15 cellular contexts compared by ENCODE assay signal in genomic region chr12:55934343-55934742, GRCh38. TPM values are rescaled to one million over a fixed set of nuclear protein-coding genes. Genes with fewer than 3 reads are reported as not detected.
DNase-seq lines count a peak whose midpoint lies in the region; ATAC-seq and TF ChIP-seq lines count a peak whose summit lies in the region.
"Had no signal": no experiment of that assay in that cellular context is flagged by ENCODE, and none has a peak within 500 bp of the region (broad histone marks: within the 10 kb centered on the region; RNA-seq: fewer than 3 reads in every experiment).

No MANE protein-coding gene starts in this region.

- H3K4me3 ChIP-seq in OCI-LY1 (ENCODE audit: low read depth, low read length, poor library complexity, severe bottlenecking), result no peak overlapping the region

- H3F3A ChIP-seq in OCI-LY1 (ENCODE audit: insufficient read depth, low read length), result peaks cover 11% of the 10 kb centered on the region

- peak overlapping the region; percentile 88 for H3K27ac Mint-ChIP-seq in activated T-cell treated with anti-CD3 and anti-CD28 coated beads, Interleukin-2, amount 50 U/mL, for 72 hours
- peak overlapping the region; percentile 83 to 95 for H3K27ac Mint-ChIP-seq in effector memory CD8-positive, alpha-beta T cell
- H3K27ac Mint-ChIP-seq in stimulated activated effector memory CD8-positive, alpha-beta T cell treated with anti-CD3 and anti-CD28 coated beads, Interleukin-12 subunit alpha, Interleukin-12 subunit beta, amount 100 ng/mL, for 72 hours, result peak overlapping the region; percentile 99

- H3K4me1 ChIP-seq in OCI-LY1 (ENCODE audit: insufficient read depth, low read length, severe bottlenecking), result peaks cover 38% of the 10 kb centered on the region

- no peaks in the 10 kb centered on the region for H3K27me3 Mint-ChIP-seq in activated T-cell treated with anti-CD3 and anti-CD28 coated beads, Interleukin-2, amount 50 U/mL, for 72 hours (ENCODE audit: low read depth)
- H3K27me3 Mint-ChIP-seq in effector memory CD8-positive, alpha-beta T cell, result no peaks in the 10 kb centered on the region

- no peak for ATAC-seq in activated T-cell treated with anti-CD3 and anti-CD28 coated beads, Interleukin-2, amount 50 U/mL, for 72 hours (replicated peaks in 1 of 2)
- no peak for ATAC-seq in effector memory CD8-positive, alpha-beta T cell (replicated peaks)
- no peak for ATAC-seq in stimulated activated effector memory CD8-positive, alpha-beta T cell treated with anti-CD3 and anti-CD28 coated beads, Interleukin-12 subunit alpha, Interleukin-12 subunit beta, amount 100 ng/mL, for 72 hours
- ATAC-seq in GM21390 (IDR thresholded peaks at IDR 0.05; ENCODE audit: unreplicated experiment), result no peak

- H3K79me2 ChIP-seq in OCI-LY1 (ENCODE audit: insufficient read depth, low read length), result peaks cover 20% of the 10 kb centered on the region

- peak overlapping the region; percentile 98 to 100 for H3K4me3 Mint-ChIP-seq in activated T-cell treated with anti-CD3 and anti-CD28 coated beads, Interleukin-2, amount 50 U/mL, for 72 hours
- peak overlapping the region; percentile 66 to 96 for H3K4me3 Mint-ChIP-seq in effector memory CD8-positive, alpha-beta T cell
- H3K4me3 Mint-ChIP-seq in stimulated activated effector memory CD8-positive, alpha-beta T cell treated with anti-CD3 and anti-CD28 coated beads, Interleukin-12 subunit alpha, Interleukin-12 subunit beta, amount 100 ng/mL, for 72 hours, result peak overlapping the region; percentile 100

- H3K36me3 ChIP-seq in OCI-LY1 (ENCODE audit: insufficient read depth, low read length), result peaks cover 60% of the 10 kb centered on the region

- peak overlapping the region; percentile 49 for H3K27ac ChIP-seq in OCI-LY1 (ENCODE audit: low read depth, low read length, poor library complexity, severe bottlenecking)
- H3K27ac ChIP-seq: C4-2B had no signal

- no peak overlapping the region for H2AFZ ChIP-seq in OCI-LY1 (ENCODE audit: low read length)

- no peaks in the 10 kb centered on the region for H3K9me3 ChIP-seq in OCI-LY1 (ENCODE audit: low read length)

- peak overlapping the region; percentile 99; the same call in 1 of the 2 replicates for H3K9ac ChIP-seq in OCI-LY1 (ENCODE audit: low read length)

- H3K4me1 Mint-ChIP-seq in activated T-cell treated with anti-CD3 and anti-CD28 coated beads, Interleukin-2, amount 50 U/mL, for 72 hours (ENCODE audit: low read depth), result peaks cover 77% of the 10 kb centered on the region
- H3K4me1 Mint-ChIP-seq in effector memory CD8-positive, alpha-beta T cell (ENCODE audit: low read depth in 2 of 2), result peaks cover 54 to 62% of the 10 kb centered on the region in 2 donors
- H3K4me1 Mint-ChIP-seq in stimulated activated effector memory CD8-positive, alpha-beta T cell treated with anti-CD3 and anti-CD28 coated beads, Interleukin-12 subunit alpha, Interleukin-12 subunit beta, amount 100 ng/mL, for 72 hours, result peaks cover 83% of the 10 kb centered on the region

- H3K27me3 ChIP-seq in OCI-LY1 (ENCODE audit: insufficient read depth, low read length), result no peaks in the 10 kb centered on the region

- peak overlapping the region; percentile 93 for H3K4me2 ChIP-seq in OCI-LY1 (ENCODE audit: low read length)

- H3K9me3 Mint-ChIP-seq in activated T-cell treated with anti-CD3 and anti-CD28 coated beads, Interleukin-2, amount 50 U/mL, for 72 hours, result no peaks in the 10 kb centered on the region
- no peaks in the 10 kb centered on the region for H3K9me3 Mint-ChIP-seq in effector memory CD8-positive, alpha-beta T cell
- no peaks in the 10 kb centered on the region for H3K9me3 Mint-ChIP-seq in stimulated activated effector memory CD8-positive, alpha-beta T cell treated with anti-CD3 and anti-CD28 coated beads, Interleukin-12 subunit alpha, Interleukin-12 subunit beta, amount 100 ng/mL, for 72 hours

- H4K20me1 ChIP-seq in OCI-LY1 (ENCODE audit: insufficient read depth, low read length), result no peaks in the 10 kb centered on the region

- no peaks in the 10 kb centered on the region for H3K9me2 ChIP-seq in OCI-LY1 (ENCODE audit: low read depth, low read length)

- TF ChIP-seq CTCF in OCI-LY1 (IDR thresholded peaks at IDR 0.05; ENCODE audit: low read length), result no peak

- peaks cover 27 to 35% of the 10 kb centered on the region in 2 donors for H3K36me3 Mint-ChIP-seq in activated T-cell treated with anti-CD3 and anti-CD28 coated beads, Interleukin-2, amount 50 U/mL, for 72 hours (ENCODE audit: insufficient read depth in 2 of 2)
- peaks cover 56% of the 10 kb centered on the region for H3K36me3 Mint-ChIP-seq in effector memory CD8-positive, alpha-beta T cell (ENCODE audit: insufficient read depth)
- H3K36me3 Mint-ChIP-seq in stimulated activated effector memory CD8-positive, alpha-beta T cell treated with anti-CD3 and anti-CD28 coated beads, Interleukin-12 subunit alpha, Interleukin-12 subunit beta, amount 100 ng/mL, for 72 hours, result peaks cover 91% of the 10 kb centered on the region

- DNase-seq in activated T-cell treated with anti-CD3 and anti-CD28 coated beads, Interleukin-2, amount 50 U/mL, for 72 hours, result no peak
- no peak for DNase-seq in activated T-cell treated with anti-CD3 and anti-CD28 coated beads, Interleukin-2, amount 50 U/mL, for 48 hours
- DNase-seq in effector memory CD8-positive, alpha-beta T cell, result no peak
- no peak for DNase-seq in stimulated activated effector memory CD8-positive, alpha-beta T cell treated with anti-CD3 and anti-CD28 coated beads, Interleukin-12 subunit alpha, Interleukin-12 subunit beta, amount 100 ng/mL, for 72 hours (ENCODE audit: low spot score in 2 of 2)
- DNase-seq in amygdala (lab: John Stamatoyannopoulos, UW), result no peak
- DNase-seq in A172 (ENCODE audit: low spot score), result no peak
- DNase-seq: NCI-H1092; NCI-H446; occipital lobe; SHP77; stimulated activated CD4-positive, alpha-beta T cell treated with anti-CD3 and anti-CD28 coated beads, Interleukin-15, amount 100 ng/mL, for 24 hours; stimulated activated CD8-positive, alpha-beta memory T cell treated with anti-CD3 and anti-CD28 coated beads, Interleukin-4, amount 100 ng/mL, for 48 hours had no signal

RNA-seq across cellular contexts. Expression of gene DGKA, which starts 3.4 kb away (rescaled TPM):
- total RNA-seq in activated T-cell treated with anti-CD3 and anti-CD28 coated beads, Interleukin-2, amount 50 U/mL, for 72 hours, result 100 to 1,000 TPM; 343 to 396 TPM
- total RNA-seq in A172 (2014; rRNA removed; shearing (Covaris generic)), result 33.4 and 42.9 TPM in 2 replicates

RNA-seq across cellular contexts. Expression of gene PYM1, which starts 6.6 kb away (rescaled TPM):
- 10 to 100 TPM; 35.1 to 36.6 TPM for total RNA-seq in activated T-cell treated with anti-CD3 and anti-CD28 coated beads, Interleukin-2, amount 50 U/mL, for 72 hours
- total RNA-seq in A172 (2014; rRNA removed; shearing (Covaris generic)), result 37.0 and 52.5 TPM in 2 replicates

RNA-seq across cellular contexts. Expression of gene PMEL, which starts 31.5 kb away (rescaled TPM):
- total RNA-seq in activated T-cell treated with anti-CD3 and anti-CD28 coated beads, Interleukin-2, amount 50 U/mL, for 72 hours, result 1 to 10 TPM in 1 of 2 donors, under 1 TPM in 1; 1.00 to 1.9 TPM
- 1.1 and 2.0 TPM in 2 replicates for total RNA-seq in A172 (2014; rRNA removed; shearing (Covaris generic))
- total RNA-seq: occipital lobe had no signal

RNA-seq across cellular contexts. Expression of gene CDK2, which starts 32.3 kb away (rescaled TPM):
- 100 to 1,000 TPM in 1 of 2 donors, 10 to 100 TPM in 1; 89.2 to 103 TPM for total RNA-seq in activated T-cell treated with anti-CD3 and anti-CD28 coated beads, Interleukin-2, amount 50 U/mL, for 72 hours
- total RNA-seq in A172 (2014; rRNA removed; shearing (Covaris generic)), result 91.6 and 100 TPM in 2 replicates

RNA-seq across cellular contexts. Expression of gene RAB5B, which starts 39.5 kb away (rescaled TPM):
- total RNA-seq in activated T-cell treated with anti-CD3 and anti-CD28 coated beads, Interleukin-2, amount 50 U/mL, for 72 hours, result 10 to 100 TPM; 49.4 to 56.6 TPM
- 47.8 and 50.1 TPM in 2 replicates for total RNA-seq in A172 (2014; rRNA removed; shearing (Covaris generic))
